ENCODE assay signal across 8 cellular contexts in the genomic region with DNA sequence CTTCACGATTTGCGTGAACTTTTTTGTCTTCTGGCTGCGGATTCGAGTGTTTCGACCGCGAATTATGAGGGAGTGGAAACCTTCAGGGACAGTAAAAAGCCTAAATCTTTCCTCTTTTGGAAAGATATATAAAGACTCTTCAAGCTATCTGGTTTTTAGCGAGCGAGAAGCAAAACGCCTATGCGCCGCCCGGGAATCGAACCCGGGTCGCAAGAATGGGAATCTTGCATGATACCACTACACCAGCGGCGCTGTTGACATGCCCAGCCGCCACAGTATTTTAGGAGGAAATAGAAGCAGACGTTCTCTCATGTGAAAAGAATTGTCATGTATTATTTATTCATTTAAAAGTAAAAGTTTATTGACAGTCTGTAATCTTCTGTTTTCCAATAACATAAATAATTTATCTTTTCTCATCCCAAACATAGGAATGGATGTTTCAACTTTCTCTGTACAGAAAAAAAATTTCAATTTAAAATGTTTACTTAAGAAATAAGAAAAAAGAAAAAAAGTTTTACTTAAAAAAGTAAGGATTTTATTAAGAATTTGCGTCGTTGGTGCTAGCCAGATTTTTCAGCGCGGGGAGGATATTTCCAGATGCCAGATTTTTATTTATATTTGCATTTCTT. TPM values are rescaled to one million over a fixed set of nuclear protein-coding genes. Genes with fewer than 3 reads are reported as not detected.
DNase-seq lines count a peak whose midpoint lies in the region; ATAC-seq and TF ChIP-seq lines count a peak whose summit lies in the region.

No MANE protein-coding gene starts in this region.

- H3K9me3 ChIP-seq in Loucy (ENCODE audit: insufficient read depth, low read depth, low read length), result no peaks in the 10 kb centered on the region
- no peaks in the 10 kb centered on the region for H3K9me3 ChIP-seq in right atrium auricular region
- H3K9me3 ChIP-seq in uterus, result no peaks in the 10 kb centered on the region

- intact Hi-C loops in uterus (cut with DNase I; ENCODE audit: low total_unique reads), result loop anchor here (5.0 kb wide), 1 partner anchor 57 kb away; the partner anchor contains the start of gene C2orf42

- H3K36me3 ChIP-seq in Loucy (ENCODE audit: insufficient read depth, low read length) (no peaks in the 10 kb centered on the region; the same call in 1 of the 2 replicates), right atrium auricular region (no peaks in the 10 kb centered on the region), uterus (no peaks in the 10 kb centered on the region)

- peak overlapping the region; percentile 97 for H3K9ac ChIP-seq in Loucy (ENCODE audit: low read depth, low read length, poor library complexity, severe bottlenecking)

- peaks cover 39% of the 10 kb centered on the region for H4K20me1 ChIP-seq in Loucy (ENCODE audit: insufficient read depth, low read length, poor library complexity, severe bottlenecking)

- peak overlapping the region; percentile 60 for H3K4me2 ChIP-seq in Loucy (ENCODE audit: low read depth, low read length, poor library complexity, severe bottlenecking)

- H3K4me1 ChIP-seq in Loucy (ENCODE audit: insufficient read depth, low read length, poor library complexity, severe bottlenecking) (peaks cover 21% of the 10 kb centered on the region), right atrium auricular region (peaks cover 0 to 29% of the 10 kb centered on the region in 2 donors), uterus (no peaks in the 10 kb centered on the region)

- peaks cover 3% of the 10 kb centered on the region; the same call in 1 of the 2 replicates for H3F3A ChIP-seq in Loucy (ENCODE audit: low read depth)

- no peaks in the 10 kb centered on the region for H3K9me2 ChIP-seq in Loucy (replicated peaks; ENCODE audit: low read depth, low read length)

- H3K27me3 ChIP-seq in Loucy (ENCODE audit: insufficient read depth, low read length, poor library complexity, severe bottlenecking), result no peaks in the 10 kb centered on the region
- H3K27me3 ChIP-seq in right atrium auricular region, result no peaks in the 10 kb centered on the region
- H3K27me3 ChIP-seq in uterus, result no peaks in the 10 kb centered on the region

- H2AFZ ChIP-seq in Loucy (ENCODE audit: low read length), result peak overlapping the region; percentile 42; the same call in 1 of the 2 replicates

- peak overlapping the region; percentile 90 for H3K4me3 ChIP-seq in Loucy (ENCODE audit: low read length, poor library complexity, severe bottlenecking)
- peak overlapping the region; percentile 74 to 76 for H3K4me3 ChIP-seq in right atrium auricular region
- peak overlapping the region; percentile 79 to 96 for H3K4me3 ChIP-seq in uterus

- TF ChIP-seq CTCF in Loucy (conservative IDR thresholded peaks at IDR 0.05; ENCODE audit: low read length) (no peak), right atrium auricular region (IDR thresholded peaks at IDR 0.05) (no peak), uterus (IDR thresholded peaks at IDR 0.05) (peak in 2 of 4 experiments; percentile 3 to 5)

- DNase-seq in DMS153 (lab: John Stamatoyannopoulos, UW) (peak; percentile 88), GOT3 (lab: John Stamatoyannopoulos, UW) (peak; percentile 94), right atrium auricular region (ENCODE audit: low spot score) (peak; percentile 97), renal cortical epithelial cell (ENCODE audit: low read depth) (peak; percentile 11), uterus (peak; percentile 91 to 93)
- peak; percentile 81 for DNase-seq in activated naive CD8-positive, alpha-beta T cell treated with anti-CD3 and anti-CD28 coated beads, Interleukin-2, amount 50 U/mL, for 16 hours (ENCODE audit: low read depth, low spot score)

- H3K79me2 ChIP-seq in Loucy (ENCODE audit: insufficient read depth, low read length), result peaks cover 45% of the 10 kb centered on the region

- H3K27ac ChIP-seq in right atrium auricular region (peak overlapping the region; percentile 93 to 96), uterus (peak overlapping the region; percentile 98 to 99)

- TF ChIP-seq POLR2A in uterus (IDR thresholded peaks at IDR 0.05), result peak in 1 of 2 donors; percentile 2

- ATAC-seq in SK-N-SH treated with all-trans-retinoic acid at 6 μM for 48 hours, result peak; percentile 78

TF ChIP-seq in SK-N-SH treated with all-trans-retinoic acid at 6 μM for 48 hours, 23 proteins besides CTCF, POLR2A, EP300 and RAD21:
- no peak for TF ChIP-seq ZNF70 (CRISPR knock-in tag; IDR thresholded peaks at IDR 0.05)
- no peak for TF ChIP-seq ZNF8 (CRISPR knock-in tag; IDR thresholded peaks at IDR 0.05)
- no peak for TF ChIP-seq ARNTL (CRISPR knock-in tag; IDR thresholded peaks at IDR 0.05; ENCODE audit: borderline replicate concordance, low read depth)
- TF ChIP-seq PPARA (CRISPR knock-in tag; IDR thresholded peaks at IDR 0.05; ENCODE audit: borderline replicate concordance), result no peak
- no peak for TF ChIP-seq TOX (CRISPR knock-in tag; IDR thresholded peaks at IDR 0.05; ENCODE audit: borderline replicate concordance)
- TF ChIP-seq, protein P1, sequence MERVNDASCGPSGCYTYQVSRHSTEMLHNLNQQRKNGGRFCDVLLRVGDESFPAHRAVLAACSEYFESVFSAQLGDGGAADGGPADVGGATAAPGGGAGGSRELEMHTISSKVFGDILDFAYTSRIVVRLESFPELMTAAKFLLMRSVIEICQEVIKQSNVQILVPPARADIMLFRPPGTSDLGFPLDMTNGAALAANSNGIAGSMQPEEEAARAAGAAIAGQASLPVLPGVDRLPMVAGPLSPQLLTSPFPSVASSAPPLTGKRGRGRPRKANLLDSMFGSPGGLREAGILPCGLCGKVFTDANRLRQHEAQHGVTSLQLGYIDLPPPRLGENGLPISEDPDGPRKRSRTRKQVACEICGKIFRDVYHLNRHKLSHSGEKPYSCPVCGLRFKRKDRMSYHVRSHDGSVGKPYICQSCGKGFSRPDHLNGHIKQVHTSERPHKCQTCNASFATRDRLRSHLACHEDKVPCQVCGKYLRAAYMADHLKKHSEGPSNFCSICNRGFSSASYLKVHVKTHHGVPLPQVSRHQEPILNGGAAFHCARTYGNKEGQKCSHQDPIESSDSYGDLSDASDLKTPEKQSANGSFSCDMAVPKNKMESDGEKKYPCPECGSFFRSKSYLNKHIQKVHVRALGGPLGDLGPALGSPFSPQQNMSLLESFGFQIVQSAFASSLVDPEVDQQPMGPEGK (CRISPR knock-in tag; IDR thresholded peaks at IDR 0.05; ENCODE audit: borderline replicate concordance), result no peak
- no peak for TF ChIP-seq ISL1 (CRISPR knock-in tag; IDR thresholded peaks at IDR 0.05)
- no peak for TF ChIP-seq ESRRG (CRISPR knock-in tag; IDR thresholded peaks at IDR 0.05)
- no peak for TF ChIP-seq RARB (CRISPR knock-in tag; IDR thresholded peaks at IDR 0.05)
- TF ChIP-seq TCF4 (CRISPR knock-in tag; IDR thresholded peaks at IDR 0.05; ENCODE audit: borderline replicate concordance), result no peak
- TF ChIP-seq ZC3H10 (CRISPR knock-in tag; IDR thresholded peaks at IDR 0.05), result no peak
- no peak for TF ChIP-seq GLIS3 (CRISPR knock-in tag; IDR thresholded peaks at IDR 0.05)

RNA-seq across cellular contexts. Expression of gene TIA1, which starts 0.5 kb away (rescaled TPM):
- total RNA-seq in right atrium auricular region, result 10 to 100 TPM; 27.2 to 28.9 TPM
- 35.8 and 154 TPM in 2 replicates for total RNA-seq in renal cortical epithelial cell
- 100 to 1,000 TPM in 3 of 4 donors, 10 to 100 TPM in 1; 86.8 to 514 (median 151) TPM for total RNA-seq in uterus

RNA-seq across cellular contexts. Expression of gene PCYOX1, which starts 9.0 kb away (rescaled TPM):
- total RNA-seq in right atrium auricular region, result 10 to 100 TPM; 32.7 to 63.3 TPM
- total RNA-seq in renal cortical epithelial cell, result 44.8 and 107 TPM in 2 replicates
- 10 to 100 TPM; 54.4 to 84.6 (median 68.4) TPM for total RNA-seq in uterus

RNA-seq across cellular contexts. Expression of gene SNRPG, which starts 44.6 kb away (rescaled TPM):
- total RNA-seq in right atrium auricular region (10 to 100 TPM; 72.9 to 97.6 TPM), renal cortical epithelial cell (100 and 375 TPM in 2 replicates), uterus (100 to 1,000 TPM in 3 of 4 donors, 10 to 100 TPM in 1; 91.3 to 276 (median 162) TPM)

RNA-seq across cellular contexts. Expression of gene FAM136A, which starts 52.9 kb away (rescaled TPM):
- 10 to 100 TPM; 20.3 to 21.2 TPM for total RNA-seq in right atrium auricular region
- total RNA-seq in renal cortical epithelial cell, result 48.4 and 49.3 TPM in 2 replicates
- 10 to 100 TPM in 3 of 4 donors, 1 to 10 TPM in 1; 4.9 to 79.4 (median 24.5) TPM for total RNA-seq in uterus

RNA-seq across cellular contexts. Expression of gene C2orf42, which starts 58.1 kb away (rescaled TPM):
- total RNA-seq in right atrium auricular region, result 1 to 10 TPM; 9.6 to 9.9 TPM
- total RNA-seq in renal cortical epithelial cell, result 8.9 and 20.8 TPM in 2 replicates
- total RNA-seq in uterus, result 10 to 100 TPM; 10.3 to 45.7 (median 23.8) TPM

Comparison
In these comparisons a context has a peak if more than half of its experiments do, and no peak if none do; other contexts are left out.
1. Peak in every context shown above with its lines: DNase-seq, ATAC-seq, H3K4me3 ChIP-seq and H3K27ac ChIP-seq.
2. DNase-seq: peak in every context shown above with its lines; median percentile 97 in right atrium auricular region; 94 in GOT3; 92 in uterus; 88 in DMS153; 81 in activated naive CD8-positive, alpha-beta T cell treated with anti-CD3 and anti-CD28 coated beads, Interleukin-2, amount 50 U/mL, for 16 hours; 11 in renal cortical epithelial cell.